In the genomic region with DNA sequence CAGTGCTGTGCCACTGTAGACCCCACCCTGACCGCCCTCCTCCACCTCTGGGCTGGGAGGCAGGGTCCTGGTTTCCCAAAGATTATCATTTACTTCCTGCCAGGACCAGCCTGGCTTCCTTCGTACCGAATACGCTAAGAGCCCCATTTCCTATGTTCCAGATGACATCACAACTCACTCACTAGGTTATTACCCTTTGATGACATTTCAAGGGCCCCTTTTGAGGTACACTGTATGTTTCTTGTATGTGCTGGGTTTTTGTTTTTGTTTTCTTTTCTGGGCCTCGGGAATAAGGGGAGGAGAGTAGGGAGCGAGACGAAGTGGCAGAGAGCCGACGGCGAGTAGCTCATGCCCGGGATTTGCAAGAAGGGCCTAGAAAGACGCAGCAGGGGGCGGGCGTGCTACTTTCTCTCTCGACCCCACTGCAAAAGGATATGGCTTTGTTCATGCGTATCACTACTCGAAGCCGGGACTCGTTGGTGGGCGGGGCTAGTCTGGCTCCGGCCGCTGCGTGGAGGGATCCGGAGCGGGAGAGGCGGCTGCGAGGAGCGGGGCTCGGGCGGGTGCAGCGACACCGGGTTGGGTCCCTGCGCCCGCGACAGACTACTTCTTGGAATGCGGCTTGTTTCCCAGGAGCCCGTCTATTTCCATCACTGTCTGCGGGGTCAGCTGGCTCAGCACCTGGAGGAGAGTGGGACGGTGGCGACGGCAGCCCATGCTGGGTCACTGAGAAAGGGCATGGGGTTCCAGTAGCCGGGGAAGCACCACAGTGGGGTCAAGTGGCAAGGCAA, we compare ENCODE assay signal across 8 cellular contexts. TPM values are rescaled to one million over a fixed set of nuclear protein-coding genes. Genes with fewer than 3 reads are reported as not detected.
DNase-seq lines count a peak whose midpoint lies in the region; FAIRE-seq and TF ChIP-seq lines count a peak whose summit lies in the region.

No MANE protein-coding gene starts in this region.

- H3K36me3 ChIP-seq in endothelial cell of umbilical vein (ENCODE audit: control insufficient read depth in 2 of 2, extremely low read depth in 1 of 2, insufficient read depth in 2 of 2, low read length in 2 of 2) (no peaks in the 10 kb centered on the region), Karpas-422 (ENCODE audit: insufficient read depth, low read length) (no peaks in the 10 kb centered on the region)

- no peaks in the 10 kb centered on the region for H3K27me3 ChIP-seq in endothelial cell of umbilical vein (ENCODE audit: control insufficient read depth in 2 of 2, insufficient read depth in 2 of 2, low read length in 2 of 2)
- H3K27me3 ChIP-seq in Karpas-422 (ENCODE audit: low read length), result no peaks in the 10 kb centered on the region

- H3K79me2 ChIP-seq in endothelial cell of umbilical vein (ENCODE audit: control insufficient read depth, insufficient read depth, low read length) (no peaks in the 10 kb centered on the region), Karpas-422 (ENCODE audit: low read length) (no peaks in the 10 kb centered on the region)

- H3K4me3 ChIP-seq in endothelial cell of umbilical vein (replicated peaks in 1 of 3; ENCODE audit: insufficient read depth in 1 of 3, low read depth in 1 of 3, low read length in 3 of 3), result peak overlapping the region in 2 of 3 experiments; percentile 25 to 34
- H3K4me3 ChIP-seq in Karpas-422 (ENCODE audit: low read length), result no peak overlapping the region

- intact Hi-C loops in endothelial cell of umbilical vein (cut with micrococcal nuclease), result no loop called here

- no TSS peak for BruUV-seq in endothelial cell of umbilical vein (replicated peaks; lab: Mats Ljungman, UMichigan)

- H3K27ac ChIP-seq in endothelial cell of umbilical vein (ENCODE audit: insufficient read depth, low read depth, low read length), result no peak overlapping the region
- H3K27ac ChIP-seq in Karpas-422 (ENCODE audit: low read length), result no peak overlapping the region

- H3K4me1 ChIP-seq in endothelial cell of umbilical vein (ENCODE audit: control insufficient read depth, extremely low read depth, insufficient read depth, low read length) (peaks cover 13% of the 10 kb centered on the region), Karpas-422 (ENCODE audit: low read length) (no peaks in the 10 kb centered on the region)

- H3K9ac ChIP-seq in endothelial cell of umbilical vein (replicated peaks; ENCODE audit: extremely low read depth, insufficient read depth, low read length), result peak overlapping the region; percentile 40
- H3K9ac ChIP-seq in Karpas-422 (ENCODE audit: low read length), result no peak overlapping the region

- TF ChIP-seq CTCF in AG09319 (IDR thresholded peaks at IDR 0.05; ENCODE audit: low read depth, low read length), result no peak
- peak in 1 of 2 donors; percentile 13 for TF ChIP-seq CTCF in endothelial cell of umbilical vein (IDR thresholded peaks at IDR 0.05; ENCODE audit: extremely low read depth in 1 of 2, insufficient read depth in 1 of 2, low read depth in 1 of 2, low read length in 2 of 2)

- peak overlapping the region; percentile 76 for H2AFZ ChIP-seq in endothelial cell of umbilical vein (ENCODE audit: low read depth, low read length)
- no peak overlapping the region for H2AFZ ChIP-seq in Karpas-422 (ENCODE audit: low read length)

- FAIRE-seq in endothelial cell of umbilical vein (lab: Jason Lieb, UNC), result peak; percentile 91

- H3K4me2 ChIP-seq in endothelial cell of umbilical vein (ENCODE audit: insufficient read depth, low read length), result peak overlapping the region; percentile 38
- H3K4me2 ChIP-seq in Karpas-422 (ENCODE audit: low read depth, low read length, poor library complexity, severe bottlenecking), result no peak overlapping the region

- POLR2A ChIA-PET in endothelial cell of umbilical vein (lab: Charles Lee), result no interaction called here

- H3K9me3 ChIP-seq in endothelial cell of umbilical vein (replicated peaks; ENCODE audit: control insufficient read depth, insufficient read depth, low read length) (no peaks in the 10 kb centered on the region), Karpas-422 (ENCODE audit: low read length) (no peaks in the 10 kb centered on the region)

- dilution Hi-C loops in endothelial cell of umbilical vein (cut with MboI; ENCODE audit: extremely low pct_ligation_motif_present, low sequenced_read_pairs), result no loop called here

- H4K20me1 ChIP-seq in endothelial cell of umbilical vein (replicated peaks; ENCODE audit: control insufficient read depth, extremely low read depth, insufficient read depth, low read length), result no peaks in the 10 kb centered on the region
- no peaks in the 10 kb centered on the region for H4K20me1 ChIP-seq in Karpas-422 (ENCODE audit: insufficient read depth, low read depth, low read length)

- peak; percentile 42 for TF ChIP-seq POLR2A in endothelial cell of umbilical vein (IDR thresholded peaks at IDR 0.05; ENCODE audit: low read depth, low read length)

- CTCF ChIA-PET in endothelial cell of umbilical vein (lab: Charles Lee), result interaction anchor here (0.7 to 1.5 kb wide), 4 partner anchors 10 to 135 kb away, joined by 3 to 4 read pairs (median 4); no protein-coding TSS in a partner anchor

- DNase-seq in AG09319 (ENCODE audit: extremely low read depth, low read depth) (peak; percentile 41), HT-29 (ENCODE audit: low spot score) (peak; percentile 48), activated T-cell treated with anti-CD3 and anti-CD28 coated beads for 1 hour (ENCODE audit: low read depth) (peak; percentile 76), endothelial cell of umbilical vein (ENCODE audit: low read depth, low spot score) (peak; percentile 83), middle frontal gyrus (ENCODE audit: extremely low spot score, low spot score) (peak; percentile 45), UCSD-AML1 (lab: John Stamatoyannopoulos, UW; ENCODE audit: unreplicated experiment) (no peak), Karpas-422 (no peak)
- DNase-seq in stimulated activated CD8-positive, alpha-beta memory T cell treated with anti-CD3 and anti-CD28 coated beads, Interleukin-15, amount 100 ng/mL, for 1 hour (ENCODE audit: low read depth), result peak; percentile 71

- no peaks in the 10 kb centered on the region for H3K9me1 ChIP-seq in endothelial cell of umbilical vein (replicated peaks; ENCODE audit: control insufficient read depth, extremely low read depth, insufficient read depth, low read length)

- H3K9me2 ChIP-seq in Karpas-422 (replicated peaks; ENCODE audit: insufficient read depth, low read length), result no peaks in the 10 kb centered on the region

RNA-seq across cellular contexts. Expression of gene RNF227, which starts 6.6 kb away (rescaled TPM):
- 0.81 and 1.1 TPM in 2 replicates for total RNA-seq in HT-29 (2014; rRNA removed; shearing (Covaris generic))
- total RNA-seq in endothelial cell of umbilical vein, result 0.58 TPM in 2 replicates
- 0.76 TPM in 2 replicates for polyA plus RNA-seq in endothelial cell of umbilical vein
- 0.56 and 1.3 TPM in 2 replicates for polyA plus RNA-seq in endothelial cell of umbilical vein (2011; cell fraction: cytosol; rRNA removed)
- polyA plus RNA-seq in endothelial cell of umbilical vein (2011; cell fraction: nucleus; rRNA removed), result 0.94 and 1.7 TPM in 2 replicates
- polyA plus RNA-seq in endothelial cell of umbilical vein (2012), result 0.33 and 0.40 TPM in 2 replicates
- polyA minus RNA-seq in endothelial cell of umbilical vein, result 0.49 and 0.87 TPM in 2 replicates
- polyA minus RNA-seq in endothelial cell of umbilical vein (2011; cell fraction: cytosol; rRNA and poly(A)+ RNA removed), result 4.6 TPM
- 0.72 and 0.91 TPM in 2 replicates for polyA minus RNA-seq in endothelial cell of umbilical vein (2011; cell fraction: nucleus; rRNA and poly(A)+ RNA removed)
- 2.1 and 3.5 TPM in 2 replicates for total RNA-seq in Karpas-422 (2014; rRNA removed; shearing (Covaris generic); ENCODE audit: low replicate concordance)

RNA-seq across cellular contexts. Expression of gene KCNAB3, which starts 7.0 kb away (rescaled TPM):
- total RNA-seq in HT-29 (2014; rRNA removed; shearing (Covaris generic)), result 0.74 and 1.4 TPM in 2 replicates
- 2.4 and 4.2 TPM in 2 replicates for total RNA-seq in endothelial cell of umbilical vein
- polyA plus RNA-seq in endothelial cell of umbilical vein, result 1.3 and 2.1 TPM in 2 replicates
- 0.34 and 0.72 TPM in 2 replicates for polyA plus RNA-seq in endothelial cell of umbilical vein (2011; cell fraction: cytosol; rRNA removed)
- 21.7 and 22.6 TPM in 2 replicates for polyA plus RNA-seq in endothelial cell of umbilical vein (2011; cell fraction: nucleus; rRNA removed)
- polyA plus RNA-seq in endothelial cell of umbilical vein (2012), result 1.8 and 2.1 TPM in 2 replicates
- polyA minus RNA-seq in endothelial cell of umbilical vein, result 0.83 and 1.6 TPM in 2 replicates
- not detected for polyA minus RNA-seq in endothelial cell of umbilical vein (2011; cell fraction: cytosol; rRNA and poly(A)+ RNA removed)
- polyA minus RNA-seq in endothelial cell of umbilical vein (2011; cell fraction: nucleus; rRNA and poly(A)+ RNA removed), result 1.9 and 3.6 TPM in 2 replicates
- 5.6 and 10.0 TPM in 2 replicates for total RNA-seq in Karpas-422 (2014; rRNA removed; shearing (Covaris generic); ENCODE audit: low replicate concordance)

RNA-seq across cellular contexts. Expression of gene TRAPPC1, which starts 9.1 kb away (rescaled TPM):
- 22.0 and 24.5 TPM in 2 replicates for total RNA-seq in HT-29 (2014; rRNA removed; shearing (Covaris generic))
- total RNA-seq in endothelial cell of umbilical vein, result 139 and 146 TPM in 2 replicates
- polyA plus RNA-seq in endothelial cell of umbilical vein, result 250 and 272 TPM in 2 replicates
- polyA plus RNA-seq in endothelial cell of umbilical vein (2011; cell fraction: cytosol; rRNA removed), result 270 and 310 TPM in 2 replicates
- polyA plus RNA-seq in endothelial cell of umbilical vein (2011; cell fraction: nucleus; rRNA removed), result 66.9 and 75.5 TPM in 2 replicates
- polyA plus RNA-seq in endothelial cell of umbilical vein (2012), result 215 and 270 TPM in 2 replicates
- 158 and 166 TPM in 2 replicates for polyA minus RNA-seq in endothelial cell of umbilical vein
- polyA minus RNA-seq in endothelial cell of umbilical vein (2011; cell fraction: cytosol; rRNA and poly(A)+ RNA removed), result 40.5 TPM
- 19.4 and 23.1 TPM in 2 replicates for polyA minus RNA-seq in endothelial cell of umbilical vein (2011; cell fraction: nucleus; rRNA and poly(A)+ RNA removed)
- 54.4 and 60.8 TPM in 2 replicates for total RNA-seq in Karpas-422 (2014; rRNA removed; shearing (Covaris generic); ENCODE audit: low replicate concordance)

RNA-seq across cellular contexts. Expression of gene CNTROB, which starts 9.3 kb away (rescaled TPM):
- total RNA-seq in HT-29 (2014; rRNA removed; shearing (Covaris generic)), result 17.3 and 24.4 TPM in 2 replicates
- 45.0 and 47.2 TPM in 2 replicates for total RNA-seq in endothelial cell of umbilical vein
- polyA plus RNA-seq in endothelial cell of umbilical vein, result 24.9 and 27.8 TPM in 2 replicates
- 23.6 and 27.2 TPM in 2 replicates for polyA plus RNA-seq in endothelial cell of umbilical vein (2011; cell fraction: cytosol; rRNA removed)
- polyA plus RNA-seq in endothelial cell of umbilical vein (2011; cell fraction: nucleus; rRNA removed), result 138 and 152 TPM in 2 replicates
- 30.2 and 32.5 TPM in 2 replicates for polyA plus RNA-seq in endothelial cell of umbilical vein (2012)
- 22.2 and 23.3 TPM in 2 replicates for polyA minus RNA-seq in endothelial cell of umbilical vein
- polyA minus RNA-seq in endothelial cell of umbilical vein (2011; cell fraction: cytosol; rRNA and poly(A)+ RNA removed), result 13.3 TPM
- polyA minus RNA-seq in endothelial cell of umbilical vein (2011; cell fraction: nucleus; rRNA and poly(A)+ RNA removed), result 28.6 and 45.2 TPM in 2 replicates
- total RNA-seq in Karpas-422 (2014; rRNA removed; shearing (Covaris generic); ENCODE audit: low replicate concordance), result 14.6 and 28.5 TPM in 2 replicates

RNA-seq across cellular contexts. Expression of gene CHD3, which starts 34.1 kb away (rescaled TPM):
- total RNA-seq in HT-29 (2014; rRNA removed; shearing (Covaris generic)), result 52.8 and 54.3 TPM in 2 replicates
- 185 and 189 TPM in 2 replicates for total RNA-seq in endothelial cell of umbilical vein
- polyA plus RNA-seq in endothelial cell of umbilical vein, result 102 and 108 TPM in 2 replicates
- 49.9 and 71.3 TPM in 2 replicates for polyA plus RNA-seq in endothelial cell of umbilical vein (2011; cell fraction: cytosol; rRNA removed)
- polyA plus RNA-seq in endothelial cell of umbilical vein (2011; cell fraction: nucleus; rRNA removed), result 282 and 317 TPM in 2 replicates
- polyA plus RNA-seq in endothelial cell of umbilical vein (2012), result 104 and 141 TPM in 2 replicates
- polyA minus RNA-seq in endothelial cell of umbilical vein, result 169 and 172 TPM in 2 replicates
- 55.1 TPM for polyA minus RNA-seq in endothelial cell of umbilical vein (2011; cell fraction: cytosol; rRNA and poly(A)+ RNA removed)
- 98.9 and 110 TPM in 2 replicates for polyA minus RNA-seq in endothelial cell of umbilical vein (2011; cell fraction: nucleus; rRNA and poly(A)+ RNA removed)
- total RNA-seq in Karpas-422 (2014; rRNA removed; shearing (Covaris generic); ENCODE audit: low replicate concordance), result 191 and 346 TPM in 2 replicates

Comparison
In these comparisons a context has a peak if more than half of its experiments do, and no peak if none do; other contexts are left out.
1. DNase-seq: peak in AG09319 (single experiment), HT-29 (single experiment), activated T-cell treated with anti-CD3 and anti-CD28 coated beads for 1 hour (single experiment), endothelial cell of umbilical vein (single experiment), middle frontal gyrus (single experiment) and stimulated activated CD8-positive, alpha-beta memory T cell treated with anti-CD3 and anti-CD28 coated beads, Interleukin-15, amount 100 ng/mL, for 1 hour (single experiment); none in UCSD-AML1 (single experiment) and Karpas-422 (single experiment).